8 cellular contexts compared by ENCODE assay signal in the genomic region with DNA sequence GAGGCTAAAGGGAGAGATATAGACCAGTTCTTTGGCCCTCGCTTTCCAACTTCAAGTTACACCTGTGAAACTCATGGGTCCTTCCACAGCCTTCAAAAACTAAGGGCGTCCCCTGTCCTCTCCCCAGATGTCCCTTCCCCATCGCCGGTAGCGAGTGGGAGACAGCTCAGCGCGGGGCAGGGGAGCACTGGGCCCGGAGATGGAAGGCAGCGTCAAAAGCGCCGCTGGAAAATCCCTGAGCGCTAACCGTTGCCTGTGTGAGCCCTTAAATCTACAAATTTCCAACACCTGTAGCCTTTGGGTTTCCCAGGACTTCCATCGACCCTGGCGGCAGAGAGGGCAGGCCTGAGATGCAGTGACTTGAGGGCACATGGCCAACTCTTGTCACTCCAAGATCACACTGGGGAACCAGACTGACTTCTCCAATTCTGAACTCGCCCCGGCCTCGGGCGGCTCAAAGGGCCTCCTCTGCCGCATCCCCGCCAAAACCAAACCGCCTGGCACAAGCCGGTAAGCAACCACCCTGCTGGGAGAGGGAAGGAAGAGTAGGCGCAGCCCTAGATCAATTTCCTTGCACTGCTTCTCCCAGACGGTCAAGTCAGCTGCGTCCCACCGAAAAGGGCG. TPM values are rescaled to one million over a fixed set of nuclear protein-coding genes. Genes with fewer than 3 reads are reported as not detected.
DNase-seq lines count a peak whose midpoint lies in the region; TF ChIP-seq lines count a peak whose summit lies in the region.

No MANE protein-coding gene starts in this region.

- H3K4me1 ChIP-seq in SJCRH30, result no peaks in the 10 kb centered on the region
- H3K4me1 ChIP-seq in liver (ENCODE audit: control insufficient read depth in 4 of 4, insufficient read depth in 4 of 4, low read length in 3 of 4), result peaks cover 0 to 20% (median 8%) of the 10 kb centered on the region in 4 donors
- H3K4me1 ChIP-seq in subcutaneous abdominal adipose tissue (ENCODE audit: control insufficient read depth in 5 of 5, insufficient read depth in 5 of 5, low read length in 5 of 5), result peaks cover 3 to 46% (median 36%) of the 10 kb centered on the region in 5 donors

- peak in 1 of 2 donors; percentile 20 for TF ChIP-seq RAD21 in liver (IDR thresholded peaks at IDR 0.05)

- H3K9me3 ChIP-seq in SJCRH30 (replicated peaks) (no peaks in the 10 kb centered on the region), liver (ENCODE audit: control insufficient read depth in 4 of 4, low read length in 3 of 4) (no peaks in the 10 kb centered on the region), subcutaneous abdominal adipose tissue (ENCODE audit: control insufficient read depth in 5 of 5, low read length in 5 of 5) (no peaks in the 10 kb centered on the region)

- no peak overlapping the region for H3K27ac ChIP-seq in SJCRH30
- peak overlapping the region; percentile 95 to 98 for H3K27ac ChIP-seq in liver (ENCODE audit: low read depth in 1 of 2, low read length in 2 of 2)
- peak overlapping the region; percentile 89 for H3K27ac ChIP-seq in subcutaneous abdominal adipose tissue (ENCODE audit: low read depth, low read length)

- DNase-seq in SIG-M5 treated with dmso at 0.1 percent for 504 hours (lab: John Stamatoyannopoulos, UW; ENCODE audit: unreplicated experiment) (peak; percentile 22), SIG-M5 (lab: John Stamatoyannopoulos, UW) (no peak), SJCRH30 (no peak), choroid plexus epithelial cell (ENCODE audit: low read depth) (no peak), NCI-H1694 (lab: John Stamatoyannopoulos, UW) (no peak), NCI-H2081 (lab: John Stamatoyannopoulos, UW) (no peak)

- no peaks in the 10 kb centered on the region for H3K36me3 ChIP-seq in SJCRH30
- H3K36me3 ChIP-seq in liver (ENCODE audit: control insufficient read depth in 4 of 4, insufficient read depth in 3 of 4, low read depth in 1 of 4, low read length in 3 of 4), result no peaks in the 10 kb centered on the region
- no peaks in the 10 kb centered on the region for H3K36me3 ChIP-seq in subcutaneous abdominal adipose tissue (ENCODE audit: control insufficient read depth in 5 of 5, insufficient read depth in 5 of 5, low read length in 5 of 5)

- WGBS in liver, result 37% methylated on average over 28 of the region's 28 CpGs

- H3K4me3 ChIP-seq in SJCRH30 (peak overlapping the region; percentile 62), choroid plexus epithelial cell (ENCODE audit: low read depth, low read length) (peak overlapping the region; percentile 85), liver (ENCODE audit: low read depth in 1 of 3, low read length in 3 of 3) (peak overlapping the region; percentile 72 to 89 (median 79)), subcutaneous abdominal adipose tissue (ENCODE audit: low read depth in 1 of 5, low read length in 5 of 5) (peak overlapping the region; percentile 61 to 86 (median 82))

- H3K9ac ChIP-seq in liver (ENCODE audit: low read depth in 1 of 2, low read length in 2 of 2) (peak overlapping the region; percentile 88 to 94), subcutaneous abdominal adipose tissue (ENCODE audit: low read length in 5 of 5) (peak overlapping the region; percentile 59 to 92 (median 87))

- TF ChIP-seq CTCF in choroid plexus epithelial cell (conservative IDR thresholded peaks at IDR 0.05; ENCODE audit: low read depth, low read length) (no peak), liver (IDR thresholded peaks at IDR 0.05; ENCODE audit: low read depth, low read length, missing input control) (no peak)

- H3K27me3 ChIP-seq in SJCRH30, result no peaks in the 10 kb centered on the region
- no peaks in the 10 kb centered on the region for H3K27me3 ChIP-seq in liver (ENCODE audit: control insufficient read depth in 4 of 4, insufficient read depth in 4 of 4, low read length in 3 of 4)
- no peaks in the 10 kb centered on the region for H3K27me3 ChIP-seq in subcutaneous abdominal adipose tissue (ENCODE audit: control insufficient read depth in 5 of 5, insufficient read depth in 4 of 5, low read length in 5 of 5)

TF ChIP-seq in liver, 16 proteins besides CTCF, POLR2A, EP300 and RAD21:
- TF ChIP-seq YY1 (IDR thresholded peaks at IDR 0.05), result peak; percentile 9
- no peak for TF ChIP-seq RXRA (IDR thresholded peaks at IDR 0.05)
- TF ChIP-seq EGR1 (IDR thresholded peaks at IDR 0.05; ENCODE audit: low read depth in 2 of 2), result no peak
- TF ChIP-seq HNF4G (IDR thresholded peaks at IDR 0.05), result no peak

RNA-seq across cellular contexts. Expression of a gene that starts 0.9 kb away (rescaled TPM):
- 16.5 and 17.3 TPM in 2 replicates for total RNA-seq in SJCRH30 (2014; rRNA removed; shearing (Covaris generic))
- total RNA-seq in liver, result 100 to 1,000 TPM in 1 of 2 donors, 10 to 100 TPM in 1; 51.5 to 193 TPM
- 10 to 100 TPM; 26.2 to 70.7 TPM for polyA plus RNA-seq in liver
